Comparison of ENCODE assay signal across 20 cellular contexts in the genomic region with DNA sequence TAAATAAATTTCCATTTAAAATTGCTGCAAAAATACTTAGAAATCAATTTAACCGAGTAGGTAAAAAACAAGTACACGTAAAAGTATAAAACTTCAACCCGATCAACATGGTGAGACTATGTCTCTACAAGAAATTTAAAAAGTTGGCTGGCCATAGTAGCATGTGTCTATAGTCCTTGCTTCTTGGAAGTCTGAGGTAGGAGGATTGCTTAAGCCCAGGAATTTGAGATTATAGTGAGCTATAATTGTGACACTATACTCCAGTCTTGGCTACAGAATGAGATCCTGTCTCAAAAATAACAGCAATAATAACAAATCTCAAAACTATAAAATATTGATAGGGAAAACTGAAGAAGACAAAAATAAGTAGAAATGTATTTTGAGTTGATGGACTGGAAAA. TPM values are rescaled to one million over a fixed set of nuclear protein-coding genes. Genes with fewer than 3 reads are reported as not detected.
"Had no signal": no experiment of that assay in that cellular context is flagged by ENCODE, and none has a peak within 500 bp of the region (broad histone marks: within the 10 kb centered on the region; RNA-seq: fewer than 3 reads in every experiment).

No MANE protein-coding gene starts in this region.

- H3K27ac ChIP-seq: brain microvascular endothelial cell had no signal

- DNase-seq: activated CD4-positive, alpha-beta memory T cell treated with anti-CD3 and anti-CD28 coated beads, Interleukin-2, amount 10 ng/mL, durations not matched to agents 7 days and 5 days; activated CD4-positive, alpha-beta T cell treated with anti-CD3 and anti-CD28 coated beads for 48 hours; activated CD4-positive, CD25-positive, alpha-beta regulatory T cell; activated naive CD4-positive, alpha-beta T cell treated with Interleukin-2 at 50 U/mL for 16 hours; activated T-cell treated with anti-CD3 and anti-CD28 coated beads, Interleukin-2, amount 50 U/mL, for 1 hour; aorta; brain microvascular endothelial cell; cortex of kidney; foreskin fibroblast; hippocampal formation; SW 1271 had no signal

- H3K4me3 Mint-ChIP-seq: activated CD4-positive, alpha-beta memory T cell treated with anti-CD3 and anti-CD28 coated beads, Interleukin-2, amount 10 ng/mL, durations not matched to agents 7 days and 5 days; neural crest cell; stimulated activated naive CD8-positive, alpha-beta T cell treated with anti-CD3 and anti-CD28 coated beads, Interleukin-15, Interleukin-2, amounts not matched to agents 100 ng/mL and 50 ng/mL, for 24 hours; type B pancreatic cell had no signal

- H3K27me3 Mint-ChIP-seq: activated CD4-positive, alpha-beta memory T cell treated with anti-CD3 and anti-CD28 coated beads, Interleukin-2, amount 10 ng/mL, durations not matched to agents 7 days and 5 days; progenitor cell of endocrine pancreas; stimulated activated naive CD8-positive, alpha-beta T cell treated with anti-CD3 and anti-CD28 coated beads, Interleukin-15, Interleukin-2, amounts not matched to agents 100 ng/mL and 50 ng/mL, for 24 hours; type B pancreatic cell had no signal

- H3K36me3 Mint-ChIP-seq: type B pancreatic cell had no signal

- H3K4me1 Mint-ChIP-seq: neural crest cell had no signal

- H3K27me3 ChIP-seq: brain microvascular endothelial cell had no signal

- H3K9me3 Mint-ChIP-seq: activated T-helper 2 cell treated with anti-CD3 and anti-CD28 coated beads, Interferon-gamma antibody, Interleukin-2, Interleukin-4, amounts not matched to agents 10 μg/mL and 5 μg/mL and 100 μg/mL, durations not matched to agents 14 hours and 24 hours and 36 hours; neural crest cell; stimulated activated naive CD8-positive, alpha-beta T cell treated with anti-CD3 and anti-CD28 coated beads, Interleukin-15, Interleukin-2, amounts not matched to agents 100 ng/mL and 50 ng/mL, for 24 hours had no signal

- H3K27ac Mint-ChIP-seq: activated CD4-positive, alpha-beta memory T cell treated with anti-CD3 and anti-CD28 coated beads, Interleukin-2, amount 10 ng/mL, durations not matched to agents 7 days and 5 days; activated T-helper 2 cell treated with anti-CD3 and anti-CD28 coated beads, Interferon-gamma antibody, Interleukin-2, Interleukin-4, amounts not matched to agents 10 μg/mL and 5 μg/mL and 100 μg/mL, durations not matched to agents 14 hours and 24 hours and 36 hours; progenitor cell of endocrine pancreas; stimulated activated naive CD8-positive, alpha-beta T cell treated with anti-CD3 and anti-CD28 coated beads, Interleukin-15, Interleukin-2, amounts not matched to agents 100 ng/mL and 50 ng/mL, for 24 hours; type B pancreatic cell had no signal

RNA-seq across cellular contexts. Expression of a gene that starts 11.1 kb away (rescaled TPM):
- total RNA-seq: neural crest cell, progenitor cell of endocrine pancreas had no signal

RNA-seq across cellular contexts. Expression of a gene that starts 59.0 kb away (rescaled TPM):
- total RNA-seq: activated T-helper 2 cell treated with anti-CD3 and anti-CD28 coated beads, Interferon-gamma antibody, Interleukin-2, Interleukin-4, amounts not matched to agents 10 μg/mL and 5 μg/mL and 100 μg/mL, durations not matched to agents 14 hours and 24 hours and 36 hours; myocyte; neural crest cell; osteoblast; progenitor cell of endocrine pancreas; temporal lobe had no signal
- polyA plus RNA-seq: keratinocyte had no signal
